24 cellular contexts compared by ENCODE assay signal in the genomic region with DNA sequence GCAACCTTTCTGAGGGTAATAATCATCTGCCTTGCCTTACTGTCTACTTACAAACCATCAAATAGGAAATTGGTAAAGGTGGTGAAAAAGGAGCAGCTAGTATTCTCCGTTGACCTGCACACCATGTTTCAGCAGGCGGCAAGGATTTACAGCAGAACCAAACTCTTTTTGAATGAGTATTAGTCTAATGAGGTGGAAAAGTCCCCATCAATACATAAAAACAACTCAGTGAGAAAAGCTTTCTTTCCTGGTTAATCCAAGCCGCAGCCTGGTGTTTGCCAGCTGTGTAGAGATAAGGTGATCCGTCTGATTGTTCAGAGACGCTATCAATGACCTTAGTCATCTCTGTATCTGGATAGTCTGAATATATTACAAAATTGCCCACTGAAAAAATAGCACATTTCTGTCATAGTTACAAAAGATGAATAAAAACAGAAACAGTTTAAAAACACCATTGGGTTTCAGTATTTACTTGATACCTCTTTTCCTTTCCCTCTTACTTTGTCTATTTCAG.
DNase-seq lines count a peak whose midpoint lies in the region; ATAC-seq and TF ChIP-seq lines count a peak whose summit lies in the region.
"Had no signal": no experiment of that assay in that cellular context is flagged by ENCODE, and none has a peak within 500 bp of the region (broad histone marks: within the 10 kb centered on the region; RNA-seq: fewer than 3 reads in every experiment).

No MANE protein-coding gene starts in this region.

- no peak overlapping the region for H2BK120ac ChIP-seq in neuronal stem cell (ENCODE audit: low read depth, low read length)

- TF ChIP-seq POLR2A in gastroesophageal sphincter (IDR thresholded peaks at IDR 0.05) = no peak

- WGBS in gastroesophageal sphincter (ENCODE audit: low coverage in 1 of 2), 2 donors = 81 to 91% methylated on average over 3 to 5 of the region's 5 CpGs
- no CpG with 5 or more reads among the region's 5 CpGs for WGBS in neuronal stem cell (ENCODE audit: extremely low coverage in 2 of 2, insufficient read length in 2 of 2, insufficient replicate concordance in 1 of 2), 2 donors

- H3K36me3 ChIP-seq in gastroesophageal sphincter = peaks cover 0 to 23% of the 10 kb centered on the region in 2 donors
- peaks cover 0 to 34% of the 10 kb centered on the region in 2 donors for H3K36me3 ChIP-seq in neuronal stem cell (replicated peaks in 1 of 2; ENCODE audit: control insufficient read depth in 2 of 2, insufficient read depth in 2 of 2, low read length in 2 of 2)
- H3K36me3 ChIP-seq: SJCRH30 had no signal

- H2BK5ac ChIP-seq in neuronal stem cell (ENCODE audit: low read length) = no peak overlapping the region

- H3K18ac ChIP-seq in neuronal stem cell (ENCODE audit: low read length) = no peak overlapping the region

- no peak for TF ChIP-seq CTCF in gastroesophageal sphincter (IDR thresholded peaks at IDR 0.05)

- H3K23ac ChIP-seq in neuronal stem cell (ENCODE audit: low read depth, low read length, poor library complexity) = no peak overlapping the region

- no peaks in the 10 kb centered on the region for H3K9me3 ChIP-seq in gastroesophageal sphincter
- no peaks in the 10 kb centered on the region for H3K9me3 ChIP-seq in neuronal stem cell (replicated peaks in 1 of 2; ENCODE audit: control insufficient read depth in 2 of 2, insufficient read depth in 1 of 2, low read depth in 1 of 2, low read length in 2 of 2)
- H3K9me3 ChIP-seq: SJCRH30 had no signal

- no peak overlapping the region for H3K4me2 ChIP-seq in neuronal stem cell (ENCODE audit: insufficient read depth, low read length, poor library complexity, severe bottlenecking)
- H3K4me2 ChIP-seq: PC-9 had no signal

- ATAC-seq in SK-N-SH treated with all-trans-retinoic acid at 6 μM for 48 hours (no peak), gastroesophageal sphincter (no peak)
- ATAC-seq: HepG2, Right ventricle myocardium inferior had no signal

- H2AK5ac ChIP-seq in neuronal stem cell (ENCODE audit: low read depth, low read length) = no peak overlapping the region

- H4K91ac ChIP-seq in neuronal stem cell (ENCODE audit: low read depth, low read length, poor library complexity) = no peak overlapping the region

- H3K4me3 ChIP-seq in gastroesophageal sphincter (no peak overlapping the region), neuronal stem cell (ENCODE audit: low read length in 2 of 2) (no peak overlapping the region)
- H3K4me3 ChIP-seq: GM23248, PC-9, SJCRH30 had no signal

- H2BK15ac ChIP-seq in neuronal stem cell (ENCODE audit: low read length) = no peak overlapping the region

- no peak overlapping the region for H4K8ac ChIP-seq in neuronal stem cell (ENCODE audit: low read depth, low read length)

- H3K79me1 ChIP-seq in neuronal stem cell (ENCODE audit: low read depth, low read length) = no peaks in the 10 kb centered on the region

- H3K4ac ChIP-seq in neuronal stem cell (ENCODE audit: low read length) = no peak overlapping the region

- no peak overlapping the region for H2AFZ ChIP-seq in neuronal stem cell (ENCODE audit: low read length)
- H2AFZ ChIP-seq: GM23248, PC-9 had no signal

- DNase-seq in NCI-H2227 treated with DMSO at 0.1 percent for 48 hours (lab: John Stamatoyannopoulos, UW) = peak; percentile 24
- no peak for DNase-seq in NCI-H2227 (lab: John Stamatoyannopoulos, UW; ENCODE audit: unreplicated experiment)
- peak; percentile 44 for DNase-seq in neuronal stem cell (ENCODE audit: low spot score)
- no peak for DNase-seq in effector CD4-positive, alpha-beta T cell
- no peak for DNase-seq in NCI-H748 (lab: John Stamatoyannopoulos, UW; ENCODE audit: unreplicated experiment)
- no peak for DNase-seq in amygdala (lab: John Stamatoyannopoulos, UW)
- DNase-seq: 8988T, ACHN, Calu3, GM23248, H7, Kasumi-1, NCI-H1092 treated with DMSO at 0.1 percent for 48 hours, NCI-H1436 treated with DMSO at 0.1 percent for 48 hours, NCI-H2029, NCI-H226, NCI-H510A treated with DMSO at 0.1 percent for 48 hours, NCI-H774, PC-9, SJCRH30 had no signal

- H3K9ac ChIP-seq in neuronal stem cell (ENCODE audit: low read depth, low read length, poor library complexity) = no peak overlapping the region
- H3K9ac ChIP-seq: GM23248 had no signal

- H3K27me3 ChIP-seq in gastroesophageal sphincter (no peaks in the 10 kb centered on the region), neuronal stem cell (ENCODE audit: control insufficient read depth in 3 of 3, insufficient read depth in 3 of 3, low read depth in 1 of 3, low read length in 3 of 3) (peaks cover 0 to 65% (median 8%) of the 10 kb centered on the region in 3 experiments)
- H3K27me3 ChIP-seq: SJCRH30 had no signal

- H2BK12ac ChIP-seq in neuronal stem cell (ENCODE audit: low read length) = no peak overlapping the region

- H3K27ac ChIP-seq in gastroesophageal sphincter = peak overlapping the region; percentile 3 to 56 (median 47)
- H3K27ac ChIP-seq in neuronal stem cell (replicated peaks; ENCODE audit: low read length) = no peak overlapping the region
- H3K27ac ChIP-seq: GM23248, PC-9, SJCRH30 had no signal

- H3K4me1 ChIP-seq in gastroesophageal sphincter (peaks cover 0 to 29% (median 7%) of the 10 kb centered on the region in 3 donors), neuronal stem cell (ENCODE audit: control insufficient read depth in 2 of 2, insufficient read depth in 1 of 2, low read depth in 1 of 2, low read length in 2 of 2) (peaks cover 0 to 2% of the 10 kb centered on the region in 2 donors)
- H3K4me1 ChIP-seq: SJCRH30 had no signal

- H3K14ac ChIP-seq in neuronal stem cell (ENCODE audit: low read length) = no peak overlapping the region

- no peak for TF ChIP-seq EP300 in gastroesophageal sphincter (IDR thresholded peaks at IDR 0.05)

TF ChIP-seq in SK-N-SH treated with all-trans-retinoic acid at 6 μM for 48 hours, 23 proteins besides CTCF, POLR2A, EP300 and RAD21:
- TF ChIP-seq ZNF565 (CRISPR knock-in tag; conservative IDR thresholded peaks at IDR 0.05; ENCODE audit: low read depth) (no peak), TCF4 (CRISPR knock-in tag; IDR thresholded peaks at IDR 0.05; ENCODE audit: borderline replicate concordance) (peak; percentile 34; the same call in 1 of the 2 replicates), ZNF70 (CRISPR knock-in tag; IDR thresholded peaks at IDR 0.05) (no peak), ZFP3 (CRISPR knock-in tag; IDR thresholded peaks at IDR 0.05) (no peak), RARB (CRISPR knock-in tag; IDR thresholded peaks at IDR 0.05) (no peak), ZNF8 (CRISPR knock-in tag; IDR thresholded peaks at IDR 0.05) (no peak), ARNTL (CRISPR knock-in tag; IDR thresholded peaks at IDR 0.05; ENCODE audit: borderline replicate concordance, low read depth) (no peak), OSR1 (CRISPR knock-in tag; IDR thresholded peaks at IDR 0.05) (no peak)
- TF ChIP-seq, protein P1, sequence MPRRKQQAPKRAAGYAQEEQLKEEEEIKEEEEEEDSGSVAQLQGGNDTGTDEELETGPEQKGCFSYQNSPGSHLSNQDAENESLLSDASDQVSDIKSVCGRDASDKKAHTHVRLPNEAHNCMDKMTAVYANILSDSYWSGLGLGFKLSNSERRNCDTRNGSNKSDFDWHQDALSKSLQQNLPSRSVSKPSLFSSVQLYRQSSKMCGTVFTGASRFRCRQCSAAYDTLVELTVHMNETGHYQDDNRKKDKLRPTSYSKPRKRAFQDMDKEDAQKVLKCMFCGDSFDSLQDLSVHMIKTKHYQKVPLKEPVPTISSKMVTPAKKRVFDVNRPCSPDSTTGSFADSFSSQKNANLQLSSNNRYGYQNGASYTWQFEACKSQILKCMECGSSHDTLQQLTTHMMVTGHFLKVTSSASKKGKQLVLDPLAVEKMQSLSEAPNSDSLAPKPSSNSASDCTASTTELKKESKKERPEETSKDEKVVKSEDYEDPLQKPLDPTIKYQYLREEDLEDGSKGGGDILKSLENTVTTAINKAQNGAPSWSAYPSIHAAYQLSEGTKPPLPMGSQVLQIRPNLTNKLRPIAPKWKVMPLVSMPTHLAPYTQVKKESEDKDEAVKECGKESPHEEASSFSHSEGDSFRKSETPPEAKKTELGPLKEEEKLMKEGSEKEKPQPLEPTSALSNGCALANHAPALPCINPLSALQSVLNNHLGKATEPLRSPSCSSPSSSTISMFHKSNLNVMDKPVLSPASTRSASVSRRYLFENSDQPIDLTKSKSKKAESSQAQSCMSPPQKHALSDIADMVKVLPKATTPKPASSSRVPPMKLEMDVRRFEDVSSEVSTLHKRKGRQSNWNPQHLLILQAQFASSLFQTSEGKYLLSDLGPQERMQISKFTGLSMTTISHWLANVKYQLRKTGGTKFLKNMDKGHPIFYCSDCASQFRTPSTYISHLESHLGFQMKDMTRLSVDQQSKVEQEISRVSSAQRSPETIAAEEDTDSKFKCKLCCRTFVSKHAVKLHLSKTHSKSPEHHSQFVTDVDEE (CRISPR knock-in tag; IDR thresholded peaks at IDR 0.05) = no peak

Comparison
In these comparisons a context has a peak if more than half of its experiments do, and no peak if none do; other contexts are left out.
1. DNase-seq: peak in NCI-H2227 treated with DMSO at 0.1 percent for 48 hours (single experiment) and neuronal stem cell (single experiment); none in NCI-H2227 (single experiment), effector CD4-positive, alpha-beta T cell (single experiment), NCI-H748 (single experiment) and amygdala (0 of 56).